Comparison of ENCODE assay signal across 9 cellular contexts in the genomic region with DNA sequence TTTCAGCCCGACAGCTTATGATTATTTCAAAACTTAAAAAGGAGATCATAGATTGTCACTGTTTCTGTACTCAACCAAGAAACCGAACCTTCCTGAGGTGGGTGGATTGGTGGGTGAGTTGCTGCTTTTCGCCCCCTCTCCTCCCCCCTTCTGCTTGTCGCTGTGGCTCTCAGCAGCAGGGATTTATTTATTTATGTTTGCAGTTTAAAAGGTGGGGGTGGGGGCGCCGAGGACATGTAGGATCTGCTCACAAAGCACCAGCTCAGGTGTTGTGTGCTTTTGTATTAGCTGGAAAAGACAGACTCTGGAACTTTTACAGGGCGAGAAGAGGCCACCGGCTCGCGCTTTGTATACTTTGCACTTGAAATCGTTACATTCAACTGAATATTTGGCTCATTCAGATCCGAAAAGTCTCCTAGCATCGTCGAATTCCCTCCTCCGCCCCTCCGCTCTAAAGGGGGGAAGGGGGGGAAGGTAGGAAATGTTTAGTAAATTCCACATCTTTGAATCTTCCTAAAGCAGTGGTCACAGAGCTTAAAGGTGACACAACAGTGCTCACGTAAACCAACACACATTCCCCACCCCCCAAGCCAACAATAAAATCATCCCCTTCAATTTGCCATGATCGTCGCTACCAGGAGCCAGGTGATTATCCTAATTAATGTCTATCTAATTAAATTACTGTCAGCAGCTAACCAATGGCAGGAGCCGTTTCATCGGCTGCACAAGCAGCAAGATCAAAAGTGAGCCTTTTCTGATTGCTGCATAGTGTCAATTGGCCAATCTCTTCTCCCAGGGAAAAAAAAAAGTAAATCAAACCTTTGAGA. TPM values are rescaled to one million over a fixed set of nuclear protein-coding genes. Genes with fewer than 3 reads are reported as not detected.
A peak's percentile ranks its signal among the peaks of the same experiment; 100 is the strongest.
DNase-seq lines count a peak whose midpoint lies in the region; ATAC-seq and TF ChIP-seq lines count a peak whose summit lies in the region.
"Had no signal": no experiment of that assay in that cellular context is flagged by ENCODE, and none has a peak within 500 bp of the region (broad histone marks: within the 10 kb centered on the region; RNA-seq: fewer than 3 reads in every experiment).

No MANE protein-coding gene starts in this region.

- peaks cover 78% of the 10 kb centered on the region for H4K20me1 ChIP-seq in neural progenitor cell (ENCODE audit: low read depth)

- H3K27me3 Mint-ChIP-seq in brain (peaks cover 78% of the 10 kb centered on the region), neural progenitor cell (ENCODE audit: insufficient read depth, low read depth) (peaks cover 64% of the 10 kb centered on the region)

- no peak overlapping the region for H3K4me3 ChIP-seq in neural progenitor cell
- peak overlapping the region in 1 of 4 donors; percentile 46 for H3K4me3 ChIP-seq in upper lobe of left lung

- H3K9ac ChIP-seq in neural progenitor cell: no peak overlapping the region

- TF ChIP-seq CTCF in brain (conservative IDR thresholded peaks at IDR 0.05) (no peak), neural progenitor cell (IDR thresholded peaks at IDR 0.05) (no peak), upper lobe of left lung (IDR thresholded peaks at IDR 0.05) (no peak)

- H3F3A ChIP-seq in neural progenitor cell (ENCODE audit: low read depth): peaks cover 37% of the 10 kb centered on the region

- H3K4me2 ChIP-seq in neural progenitor cell: peak overlapping the region; percentile 90

- WGBS in upper lobe of left lung, 2 donors: 8% methylated on average over 21 of the region's 21 CpGs

- no peak for TF ChIP-seq POLR2A in upper lobe of left lung (IDR thresholded peaks at IDR 0.05)

- no peaks in the 10 kb centered on the region for H3K79me2 ChIP-seq in neural progenitor cell (ENCODE audit: low read depth)

- H3K4me1 Mint-ChIP-seq in brain (peaks cover 53% of the 10 kb centered on the region), neural progenitor cell (peaks cover 43% of the 10 kb centered on the region)

- H3K27ac Mint-ChIP-seq in brain (peak overlapping the region in 3 of 5 experiments; percentile 51 to 98 (median 91)), neural progenitor cell (no peak overlapping the region)

- no peak overlapping the region for H2AFZ ChIP-seq in neural progenitor cell (replicated peaks)

- H3K27me3 ChIP-seq in neural progenitor cell: peaks cover 94% of the 10 kb centered on the region
- H3K27me3 ChIP-seq in upper lobe of left lung: peaks cover 0 to 51% (median 27%) of the 10 kb centered on the region in 4 donors

- peaks cover 16% of the 10 kb centered on the region for H3K4me1 ChIP-seq in neural progenitor cell
- H3K4me1 ChIP-seq in upper lobe of left lung: peaks cover 38 to 54% (median 40%) of the 10 kb centered on the region in 4 donors

- H3K36me3 ChIP-seq in neural progenitor cell (no peaks in the 10 kb centered on the region), upper lobe of left lung (peaks cover 0 to 4% (median 0%) of the 10 kb centered on the region in 4 donors)

- H3K9me3 Mint-ChIP-seq in brain: peaks cover 0 to 10% (median 2%) of the 10 kb centered on the region in 5 experiments
- H3K9me3 Mint-ChIP-seq in neural progenitor cell: no peaks in the 10 kb centered on the region

- H3K36me3 Mint-ChIP-seq in brain (peaks cover 7% of the 10 kb centered on the region), neural progenitor cell (peaks cover 3% of the 10 kb centered on the region)

- DNase-seq in NCI-H1417 (lab: John Stamatoyannopoulos, UW): peak in 2 of 3 experiments; percentile 31 to 65
- DNase-seq in NCI-H1417 treated with DMSO at 0.1 percent for 48 hours (lab: John Stamatoyannopoulos, UW): no peak
- DNase-seq in NCI-H1092 treated with DMSO at 0.1 percent for 48 hours (lab: John Stamatoyannopoulos, UW): peak; percentile 69
- DNase-seq in neural progenitor cell (ENCODE audit: low spot score): no peak
- DNase-seq in upper lobe of left lung: no peak
- DNase-seq in substantia nigra (lab: John Stamatoyannopoulos, UW): no peak

- no peak overlapping the region for H3K27ac ChIP-seq in neural progenitor cell
- no peak overlapping the region for H3K27ac ChIP-seq in upper lobe of left lung
- no peak overlapping the region for H3K27ac ChIP-seq in substantia nigra (ENCODE audit: low read depth, low read length, poor library complexity, severe bottlenecking)

- TF ChIP-seq EP300 in upper lobe of left lung (IDR thresholded peaks at IDR 0.05): no peak

- H3K4me3 Mint-ChIP-seq in brain (peak overlapping the region; percentile 77 to 90 (median 86)), neural progenitor cell (peak overlapping the region; percentile 82)

- ATAC-seq in upper lobe of left lung (ENCODE audit: low FRiP score in 2 of 2) (no peak), HG03039 (IDR thresholded peaks at IDR 0.05; ENCODE audit: unreplicated experiment) (no peak)

- H3K9me3 ChIP-seq in neural progenitor cell (ENCODE audit: low read depth): no peaks in the 10 kb centered on the region
- H3K9me3 ChIP-seq in upper lobe of left lung: no peaks in the 10 kb centered on the region

RNA-seq across cellular contexts. Expression of gene TBR1, which starts 0.4 kb away (rescaled TPM):
- 9.4 TPM for polyA plus RNA-seq in brain (ENCODE audit: insufficient read depth, low read depth, low replicate concordance)
- total RNA-seq in neural progenitor cell (ENCODE audit: low replicate concordance): 0.09 TPM in 1 of 2 replicates, not detected in the other
- total RNA-seq in upper lobe of left lung: not detected
- total RNA-seq: mesenteric fat pad had no signal

Comparison
In these comparisons a context has a peak if more than half of its experiments do, and no peak if none do; other contexts are left out.
1. DNase-seq: peak in NCI-H1417 (2 of 3) and NCI-H1092 treated with DMSO at 0.1 percent for 48 hours (single experiment); none in NCI-H1417 treated with DMSO at 0.1 percent for 48 hours (single experiment), neural progenitor cell (single experiment), upper lobe of left lung (0 of 2) and substantia nigra (0 of 49).